Comparison of ENCODE assay signal across 17 cellular contexts in genomic region chr3:7421065-7421464, GRCh38.
"Had no signal": no experiment of that assay in that cellular context is flagged by ENCODE, and none has a peak within 500 bp of the region (broad histone marks: within the 10 kb centered on the region; RNA-seq: fewer than 3 reads in every experiment).

No MANE protein-coding gene starts in this region.

- ATAC-seq: activated T-cell treated with anti-CD3 and anti-CD28 coated beads, Interleukin-2, amount 50 U/mL, for 72 hours; gastroesophageal sphincter; left lung; natural killer cell treated with Interleukin-12 subunit alpha and Interleukin-12 subunit beta and Interleukin-15 and Interleukin-18, amount 100 ng/mL, for 72 hours; right cardiac atrium had no signal

- H3K4me1 Mint-ChIP-seq: activated CD4-positive, alpha-beta memory T cell treated with anti-CD3 and anti-CD28 coated beads, Interleukin-2, amount 10 ng/mL, durations not matched to agents 7 days and 5 days; memory B cell had no signal

- H3K27me3 Mint-ChIP-seq: activated CD4-positive, alpha-beta memory T cell treated with anti-CD3 and anti-CD28 coated beads, Interleukin-2, amount 10 ng/mL, durations not matched to agents 7 days and 5 days; memory B cell; natural killer cell treated with Interleukin-12 subunit alpha and Interleukin-12 subunit beta and Interleukin-15 and Interleukin-18, amount 100 ng/mL, for 72 hours; progenitor cell of endocrine pancreas had no signal

- DNase-seq: activated CD4-positive, alpha-beta memory T cell treated with anti-CD3 and anti-CD28 coated beads, Interleukin-2, amount 10 ng/mL, durations not matched to agents 7 days and 5 days; activated CD4-positive, CD25-positive, alpha-beta regulatory T cell treated with anti-CD3 and anti-CD28 coated beads, Interleukin-2, amount 50 U/mL, for 72 hours; activated CD8-positive, alpha-beta memory T cell treated with anti-CD3 and anti-CD28 coated beads, Interleukin-2, amount 50 U/mL, for 4 hours; activated naive CD4-positive, alpha-beta T cell; activated T-cell treated with anti-CD3 and anti-CD28 coated beads, Interleukin-2, amount 50 U/mL, for 72 hours; left lung; occipital lobe; right cardiac atrium; small intestine; stomach; thyroid gland had no signal

- H3K9me3 ChIP-seq: ascending aorta, gastroesophageal sphincter, left lung, stomach, thyroid gland had no signal

- H3K27ac ChIP-seq: ascending aorta, cardiac muscle cell, gastroesophageal sphincter, left lung, stomach, thyroid gland had no signal

- H3K4me3 ChIP-seq: ascending aorta, cardiac muscle cell, gastroesophageal sphincter, left lung, stomach, thyroid gland had no signal

- H3K36me3 ChIP-seq: ascending aorta, cardiac muscle cell, gastroesophageal sphincter, left lung, stomach, thyroid gland had no signal

- H3K4me3 Mint-ChIP-seq: activated CD4-positive, alpha-beta memory T cell treated with anti-CD3 and anti-CD28 coated beads, Interleukin-2, amount 10 ng/mL, durations not matched to agents 7 days and 5 days; activated T-cell treated with anti-CD3 and anti-CD28 coated beads, Interleukin-2, amount 50 U/mL, for 72 hours; memory B cell; natural killer cell treated with Interleukin-12 subunit alpha and Interleukin-12 subunit beta and Interleukin-15 and Interleukin-18, amount 100 ng/mL, for 72 hours had no signal

- H3K36me3 Mint-ChIP-seq: memory B cell; natural killer cell treated with Interleukin-12 subunit alpha and Interleukin-12 subunit beta and Interleukin-15 and Interleukin-18, amount 100 ng/mL, for 72 hours had no signal

- H3K27me3 ChIP-seq: ascending aorta, cardiac muscle cell, gastroesophageal sphincter, left lung, stomach, thyroid gland had no signal

- H3K9me3 Mint-ChIP-seq: activated CD4-positive, alpha-beta memory T cell treated with anti-CD3 and anti-CD28 coated beads, Interleukin-2, amount 10 ng/mL, durations not matched to agents 7 days and 5 days; memory B cell; natural killer cell treated with Interleukin-12 subunit alpha and Interleukin-12 subunit beta and Interleukin-15 and Interleukin-18, amount 100 ng/mL, for 72 hours had no signal

- H3K27ac Mint-ChIP-seq: activated CD4-positive, alpha-beta memory T cell treated with anti-CD3 and anti-CD28 coated beads, Interleukin-2, amount 10 ng/mL, durations not matched to agents 7 days and 5 days; activated T-cell treated with anti-CD3 and anti-CD28 coated beads, Interleukin-2, amount 50 U/mL, for 72 hours; memory B cell; natural killer cell treated with Interleukin-12 subunit alpha and Interleukin-12 subunit beta and Interleukin-15 and Interleukin-18, amount 100 ng/mL, for 72 hours; progenitor cell of endocrine pancreas had no signal

- H3K4me1 ChIP-seq: ascending aorta, gastroesophageal sphincter, left lung, stomach, thyroid gland had no signal
